9 cellular contexts compared by ENCODE assay signal in the genomic region with DNA sequence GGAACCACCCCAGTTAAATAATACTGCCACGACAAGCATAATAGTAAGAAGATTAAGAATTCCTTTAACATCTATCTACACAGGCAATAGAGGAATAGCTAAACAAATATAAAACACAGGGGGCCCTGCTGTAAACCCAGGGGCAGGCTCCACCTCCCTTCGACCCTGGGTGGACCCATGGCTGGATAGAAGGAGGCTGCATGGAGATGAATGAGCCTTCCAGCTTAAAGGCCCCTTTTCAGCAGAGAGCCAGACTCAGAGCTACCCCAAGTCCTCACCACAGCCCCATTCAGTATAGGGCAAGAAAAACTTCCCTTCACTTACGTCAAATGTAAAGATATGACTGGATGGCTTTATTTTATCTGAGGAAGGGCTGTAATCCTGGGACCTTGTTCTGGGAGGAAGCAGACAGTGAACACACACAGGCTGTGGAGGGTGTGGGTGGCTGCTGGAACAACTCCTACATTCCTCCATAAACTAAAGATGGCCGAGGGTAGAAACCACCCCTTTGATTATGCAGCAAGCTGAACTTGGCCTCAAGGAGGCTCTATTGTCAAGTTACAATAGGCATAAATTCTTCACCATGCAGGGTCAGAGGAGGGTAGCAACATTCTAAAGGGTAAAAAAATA. TPM values are rescaled to one million over a fixed set of nuclear protein-coding genes. Genes with fewer than 3 reads are reported as not detected.
A peak's percentile ranks its signal among the peaks of the same experiment; 100 is the strongest.
DNase-seq lines count a peak whose midpoint lies in the region; ATAC-seq and TF ChIP-seq lines count a peak whose summit lies in the region.
"Had no signal": no experiment of that assay in that cellular context is flagged by ENCODE, and none has a peak within 500 bp of the region (broad histone marks: within the 10 kb centered on the region; RNA-seq: fewer than 3 reads in every experiment).

No MANE protein-coding gene starts in this region.

- peaks cover 10 to 58% of the 10 kb centered on the region in 2 experiments; a peak in 3 of 4 replicates for H3K79me1 ChIP-seq in IMR-90 (ENCODE audit: low read depth in 1 of 2, low read length in 2 of 2)

- H2BK15ac ChIP-seq in IMR-90 (ENCODE audit: low read depth, low read length) = no peak overlapping the region

- H2BK20ac ChIP-seq in IMR-90 (ENCODE audit: low read depth, low read length) = peak overlapping the region; percentile 22; the same call in 1 of the 2 replicates

- no peak overlapping the region for H3K4me3 ChIP-seq in IMR-90 (ENCODE audit: insufficient read depth, low read depth, low read length)
- no peak overlapping the region for H3K4me3 ChIP-seq in colonic mucosa
- H3K4me3 ChIP-seq in tibial artery = no peak overlapping the region

- WGBS in IMR-90 (ENCODE audit: extremely low coverage in 2 of 2, insufficient read length in 1 of 2), 2 experiments = no CpG with 5 or more reads among the region's 4 CpGs

- peaks cover 17% of the 10 kb centered on the region for H3K27me3 Mint-ChIP-seq in activated CD4-positive, alpha-beta T cell treated with anti-CD3 and anti-CD28 coated beads, Interleukin-2, amount 10 ng/mL, durations not matched to agents 24 days and 14 days
- peaks cover 41% of the 10 kb centered on the region for H3K27me3 Mint-ChIP-seq in activated CD4-positive, alpha-beta memory T cell treated with anti-CD3 and anti-CD28 coated beads, Interleukin-2, amount 10 ng/mL, durations not matched to agents 7 days and 5 days

- H3K9ac ChIP-seq in IMR-90 (ENCODE audit: low read depth, low read length) (peak overlapping the region; percentile 21; the same call in 1 of the 2 replicates), colonic mucosa (ENCODE audit: low read depth in 2 of 2, low read length in 2 of 2) (peak overlapping the region in 1 of 2 donors; percentile 46)

- H3K9me3 ChIP-seq in IMR-90 (ENCODE audit: control insufficient read depth, insufficient read depth, low read length) (no peaks in the 10 kb centered on the region), colonic mucosa (no peaks in the 10 kb centered on the region), tibial artery (no peaks in the 10 kb centered on the region)

- peak overlapping the region; percentile 10; the same call in 1 of the 2 replicates for H3K23ac ChIP-seq in IMR-90 (ENCODE audit: low read depth, low read length)

- no peaks in the 10 kb centered on the region for H3K36me3 Mint-ChIP-seq in activated CD4-positive, alpha-beta T cell treated with anti-CD3 and anti-CD28 coated beads, Interleukin-2, amount 10 ng/mL, durations not matched to agents 24 days and 14 days (ENCODE audit: low read depth)
- no peaks in the 10 kb centered on the region for H3K36me3 Mint-ChIP-seq in activated CD4-positive, alpha-beta memory T cell treated with anti-CD3 and anti-CD28 coated beads, Interleukin-2, amount 10 ng/mL, durations not matched to agents 7 days and 5 days (ENCODE audit: low read depth)

- DNase-seq in IMR-90 (peak; percentile 65), colonic mucosa (peak; percentile 68), kidney tubule cell (ENCODE audit: low spot score) (peak; percentile 47), tibial artery (no peak), mesenteric fat pad (ENCODE audit: low spot score) (no peak)
- DNase-seq in activated naive CD4-positive, alpha-beta T cell treated with anti-CD3 and anti-CD28 coated beads, Interleukin-2, amount 50 U/mL, for 16 hours = no peak
- no peak for DNase-seq in activated CD4-positive, alpha-beta T cell treated with anti-CD3 and anti-CD28 coated beads, Interleukin-2, amount 10 ng/mL, durations not matched to agents 24 days and 14 days
- no peak for DNase-seq in activated CD4-positive, alpha-beta memory T cell treated with anti-CD3 and anti-CD28 coated beads, Interleukin-2, amount 10 ng/mL, durations not matched to agents 7 days and 5 days

- H2AK5ac ChIP-seq in IMR-90 (ENCODE audit: low read depth, low read length) = peak overlapping the region; percentile 18; the same call in 1 of the 2 replicates

- 0 out of 2 replicates have a peak, but pooled peaks cover 1% of the 10 kb centered on the region for H3K36me3 ChIP-seq in IMR-90 (ENCODE audit: control insufficient read depth, insufficient read depth, low read length)
- H3K36me3 ChIP-seq in colonic mucosa = no peaks in the 10 kb centered on the region
- no peaks in the 10 kb centered on the region for H3K36me3 ChIP-seq in tibial artery

- peak overlapping the region in 1 of 2 experiments; percentile 14; a peak in 1 of 4 replicates for H4K8ac ChIP-seq in IMR-90 (ENCODE audit: low read depth in 2 of 2, low read length in 2 of 2)

- BruUV-seq in IMR-90 (replicated peaks; lab: Mats Ljungman, UMichigan) = no TSS peak

- no peak overlapping the region for H3K56ac ChIP-seq in IMR-90 (ENCODE audit: extremely low read depth, insufficient read depth, low read length)

- POLR2A ChIA-PET in IMR-90 (lab: Charles Lee; ENCODE audit: unreplicated experiment) = no interaction called here
- POLR2A ChIA-PET in activated CD4-positive, alpha-beta memory T cell treated with anti-CD3 and anti-CD28 coated beads, Interleukin-2, amount 10 ng/mL, durations not matched to agents 7 days and 5 days (lab: Charles Lee) = no interaction called here

- in situ Hi-C loops in IMR-90 (cut with MboI; ENCODE audit: low sequenced_read_pairs) = no loop called here

- no peaks in the 10 kb centered on the region for H3K9me3 Mint-ChIP-seq in activated CD4-positive, alpha-beta T cell treated with anti-CD3 and anti-CD28 coated beads, Interleukin-2, amount 10 ng/mL, durations not matched to agents 24 days and 14 days
- H3K9me3 Mint-ChIP-seq in activated CD4-positive, alpha-beta memory T cell treated with anti-CD3 and anti-CD28 coated beads, Interleukin-2, amount 10 ng/mL, durations not matched to agents 7 days and 5 days = no peaks in the 10 kb centered on the region
- H3K9me3 Mint-ChIP-seq: central memory CD8-positive, alpha-beta T cell had no signal

- no peak overlapping the region for H3K27ac Mint-ChIP-seq in activated CD4-positive, alpha-beta T cell treated with anti-CD3 and anti-CD28 coated beads, Interleukin-2, amount 10 ng/mL, durations not matched to agents 24 days and 14 days
- H3K27ac Mint-ChIP-seq in activated CD4-positive, alpha-beta memory T cell treated with anti-CD3 and anti-CD28 coated beads, Interleukin-2, amount 10 ng/mL, durations not matched to agents 7 days and 5 days = no peak overlapping the region

- H3K18ac ChIP-seq in IMR-90 (ENCODE audit: low read depth, low read length) = 0 out of 2 replicates have a peak overlapping the region, but pooled peaks have one; percentile 30

- H3K27ac ChIP-seq in IMR-90 (ENCODE audit: insufficient read depth, low read length) (no peak overlapping the region), colonic mucosa (peak overlapping the region; percentile 46), tibial artery (peak overlapping the region; percentile 82 to 87)

- peaks cover 6% of the 10 kb centered on the region for H3K4me1 Mint-ChIP-seq in activated CD4-positive, alpha-beta T cell treated with anti-CD3 and anti-CD28 coated beads, Interleukin-2, amount 10 ng/mL, durations not matched to agents 24 days and 14 days
- H3K4me1 Mint-ChIP-seq in activated CD4-positive, alpha-beta memory T cell treated with anti-CD3 and anti-CD28 coated beads, Interleukin-2, amount 10 ng/mL, durations not matched to agents 7 days and 5 days = peaks cover 5% of the 10 kb centered on the region
- H3K4me1 Mint-ChIP-seq: central memory CD8-positive, alpha-beta T cell had no signal

- ATAC-seq in IMR-90 (ENCODE audit: low read depth) = peak; percentile 75

- intact Hi-C loops in IMR-90 (cut with micrococcal nuclease) = no loop called here
- intact Hi-C loops in colonic mucosa (cut with DNase I) = no loop called here
- intact Hi-C loops in tibial artery (cut with DNase I; ENCODE audit: low total_unique reads) = no loop called here
- intact Hi-C loops in activated CD4-positive, alpha-beta T cell treated with anti-CD3 and anti-CD28 coated beads, Interleukin-2, amount 10 ng/mL, durations not matched to agents 24 days and 14 days (cut with micrococcal nuclease) = no loop called here

- 0 out of 2 replicates have a peak overlapping the region, but pooled peaks have one; percentile 16 for H3K14ac ChIP-seq in IMR-90 (replicated peaks; ENCODE audit: low read depth, low read length)

- H4K91ac ChIP-seq in IMR-90 (ENCODE audit: insufficient read depth, low read depth, low read length) = peak overlapping the region; percentile 59

- H2BK120ac ChIP-seq in IMR-90 (ENCODE audit: low read depth, low read length) = peak overlapping the region; percentile 23

- no peak overlapping the region for H2AFZ ChIP-seq in IMR-90 (replicated peaks; ENCODE audit: low read length, poor library complexity)

- H3K4me3 Mint-ChIP-seq in activated CD4-positive, alpha-beta T cell treated with anti-CD3 and anti-CD28 coated beads, Interleukin-2, amount 10 ng/mL, durations not matched to agents 24 days and 14 days = no peak overlapping the region
- no peak overlapping the region for H3K4me3 Mint-ChIP-seq in activated CD4-positive, alpha-beta memory T cell treated with anti-CD3 and anti-CD28 coated beads, Interleukin-2, amount 10 ng/mL, durations not matched to agents 7 days and 5 days
- H3K4me3 Mint-ChIP-seq: central memory CD8-positive, alpha-beta T cell had no signal

- H3K27me3 ChIP-seq in IMR-90 (ENCODE audit: control insufficient read depth, insufficient read depth, low read length) = no peaks in the 10 kb centered on the region
- H3K27me3 ChIP-seq in colonic mucosa = no peaks in the 10 kb centered on the region
- no peaks in the 10 kb centered on the region for H3K27me3 ChIP-seq in tibial artery

- no peak overlapping the region for H2AK9ac ChIP-seq in IMR-90 (replicated peaks; ENCODE audit: low read depth, low read length, poor library complexity)

- CTCF ChIA-PET in IMR-90 (lab: Yijun Ruan, JAX) = interaction anchor here (1.1 kb wide), 1 partner anchor 28 kb away, joined by 3 read pairs; no protein-coding TSS in a partner anchor
- CTCF ChIA-PET in activated CD4-positive, alpha-beta memory T cell treated with anti-CD3 and anti-CD28 coated beads, Interleukin-2, amount 10 ng/mL, durations not matched to agents 7 days and 5 days (lab: Charles Lee) = no interaction called here

- no peak for TF ChIP-seq POLR2A in IMR-90 (IDR thresholded peaks at IDR 0.05; ENCODE audit: low read depth, low read length)

- dilution Hi-C loops in IMR-90 (cut with HindIII; ENCODE audit: low sequenced_read_pairs, unreplicated experiment) = no loop called here

- H3K4me1 ChIP-seq in IMR-90 (ENCODE audit: control insufficient read depth, insufficient read depth, low read length) = peaks cover 31% of the 10 kb centered on the region
- H3K4me1 ChIP-seq in colonic mucosa = no peaks in the 10 kb centered on the region
- peaks cover 13 to 100% (median 78%) of the 10 kb centered on the region in 4 donors for H3K4me1 ChIP-seq in tibial artery

- TF ChIP-seq CTCF in IMR-90 (conservative IDR thresholded peaks at IDR 0.05; ENCODE audit: low read depth, low read length) (0 out of 2 replicates have a peak, but pooled peaks have one; percentile 16), colonic mucosa (IDR thresholded peaks at IDR 0.05) (no peak), tibial artery (IDR thresholded peaks at IDR 0.05) (no peak)

- H3K4ac ChIP-seq in IMR-90 (ENCODE audit: low read depth, low read length) = peak overlapping the region; percentile 40; the same call in 1 of the 2 replicates

- TF ChIP-seq RAD21 in IMR-90 (IDR thresholded peaks at IDR 0.05; ENCODE audit: low read length) = no peak

- peaks cover 14% of the 10 kb centered on the region; the same call in 1 of the 2 replicates for H3K9me1 ChIP-seq in IMR-90 (ENCODE audit: insufficient read depth, low read length)

- H3K4me2 ChIP-seq in IMR-90 (ENCODE audit: low read depth, low read length) = peak overlapping the region; percentile 44; the same call in 1 of the 2 replicates

- H4K5ac ChIP-seq in IMR-90 (ENCODE audit: low read depth, low read length) = peak overlapping the region; percentile 50; the same call in 1 of the 2 replicates

- peaks cover 20% of the 10 kb centered on the region; the same call in 1 of the 2 replicates for H4K20me1 ChIP-seq in IMR-90 (ENCODE audit: insufficient read depth, low read length)

- H2BK5ac ChIP-seq in IMR-90 (ENCODE audit: low read depth, low read length, poor library complexity, severe bottlenecking) = peak overlapping the region; percentile 19

RNA-seq across cellular contexts. Expression of a gene that starts 30.5 kb away (rescaled TPM):
- 8.8 and 8.9 TPM in 2 replicates for total RNA-seq in IMR-90 (2012; rRNA removed)
- 4.8 and 4.9 TPM in 2 replicates for polyA plus RNA-seq in IMR-90 (2012; rRNA removed)
- 3.0 and 3.1 TPM in 2 replicates for polyA plus RNA-seq in IMR-90 (2012; cell fraction: cytosol; rRNA removed)
- 4.5 and 10.4 TPM in 2 replicates for polyA plus RNA-seq in IMR-90 (2012; cell fraction: nucleus; rRNA removed; ENCODE audit: low replicate concordance)
- total RNA-seq in colonic mucosa = 1 to 10 TPM; 2.2 to 3.7 TPM
- total RNA-seq in activated CD4-positive, alpha-beta T cell treated with anti-CD3 and anti-CD28 coated beads, Interleukin-2, amount 10 ng/mL, durations not matched to agents 24 days and 14 days = 0.02 TPM in 1 of 2 replicates, not detected in the other
- not detected for total RNA-seq in activated CD4-positive, alpha-beta memory T cell treated with anti-CD3 and anti-CD28 coated beads, Interleukin-2, amount 10 ng/mL, durations not matched to agents 7 days and 5 days
- 54.4 TPM for total RNA-seq in mesenteric fat pad

Comparison
In these comparisons a context has a peak if more than half of its experiments do, and no peak if none do; other contexts are left out.
1. DNase-seq: peak in IMR-90 (single experiment), colonic mucosa (single experiment) and kidney tubule cell (single experiment); none in tibial artery (0 of 2), activated naive CD4-positive, alpha-beta T cell treated with anti-CD3 and anti-CD28 coated beads, Interleukin-2, amount 50 U/mL, for 16 hours (single experiment), activated CD4-positive, alpha-beta T cell treated with anti-CD3 and anti-CD28 coated beads, Interleukin-2, amount 10 ng/mL, durations not matched to agents 24 days and 14 days (single experiment), activated CD4-positive, alpha-beta memory T cell treated with anti-CD3 and anti-CD28 coated beads, Interleukin-2, amount 10 ng/mL, durations not matched to agents 7 days and 5 days (single experiment) and mesenteric fat pad (single experiment).